1 cellular context compared by ENCODE assay signal in the genomic region with DNA sequence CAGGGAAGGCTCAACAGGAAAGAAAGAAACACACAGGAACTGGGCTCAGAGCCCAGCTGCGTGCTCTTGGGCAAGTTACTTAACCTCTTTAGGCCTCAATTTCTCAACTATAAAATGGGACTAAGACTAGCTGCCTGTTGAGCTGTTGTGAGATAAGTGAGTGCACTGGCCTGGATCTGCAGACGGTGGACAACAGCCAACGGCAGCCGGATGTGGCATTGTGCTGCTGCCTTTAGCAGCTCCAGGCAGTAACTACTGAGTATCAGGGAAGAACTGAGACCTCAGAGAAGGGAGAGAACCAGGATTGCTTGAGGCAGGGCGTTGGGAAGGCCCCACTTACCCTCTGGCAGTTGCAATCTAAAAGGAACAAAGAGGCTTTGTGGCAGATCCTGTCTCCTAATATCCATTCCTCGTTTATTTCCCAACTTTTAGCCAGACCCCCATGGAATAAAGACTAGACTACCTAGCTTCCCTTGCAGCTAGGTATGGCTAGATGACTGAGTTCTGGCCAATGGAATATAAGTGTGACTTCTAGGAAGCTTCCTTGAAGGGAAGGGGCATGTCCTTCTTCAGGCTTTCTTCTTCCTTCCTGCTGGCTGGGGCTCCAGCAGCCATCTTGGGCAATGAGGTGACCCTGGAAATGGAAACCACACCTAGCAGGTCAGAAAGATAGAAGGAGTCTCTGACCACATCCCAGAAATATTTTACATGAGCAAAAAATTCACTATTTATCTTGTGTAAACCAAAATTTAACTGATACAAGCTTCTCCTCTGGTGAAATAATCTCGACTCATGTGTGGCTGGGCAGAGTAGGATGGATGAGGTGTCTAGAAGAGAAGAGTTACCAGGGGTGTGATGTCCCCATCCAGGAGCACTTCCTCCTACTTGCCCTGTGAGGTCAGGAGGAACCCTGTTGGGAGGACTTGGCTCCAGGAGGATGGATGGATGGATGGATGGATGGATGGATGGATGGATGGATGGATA.
TF ChIP-seq lines count a peak whose summit lies in the region.

No MANE protein-coding gene starts in this region.

TF ChIP-seq in IMR-90, 13 proteins besides CTCF, POLR2A, EP300 and RAD21:
- TF ChIP-seq USF2 (IDR thresholded peaks at IDR 0.05; ENCODE audit: low read depth, low read length) (no peak), RFX5 (IDR thresholded peaks at IDR 0.05; ENCODE audit: low read depth, low read length) (peak; percentile 52; the same call in 1 of the 2 replicates)
TF ChIP-seq in IMR-90: peak in this region for 1.
